8 cellular contexts compared by ENCODE assay signal in the genomic region with DNA sequence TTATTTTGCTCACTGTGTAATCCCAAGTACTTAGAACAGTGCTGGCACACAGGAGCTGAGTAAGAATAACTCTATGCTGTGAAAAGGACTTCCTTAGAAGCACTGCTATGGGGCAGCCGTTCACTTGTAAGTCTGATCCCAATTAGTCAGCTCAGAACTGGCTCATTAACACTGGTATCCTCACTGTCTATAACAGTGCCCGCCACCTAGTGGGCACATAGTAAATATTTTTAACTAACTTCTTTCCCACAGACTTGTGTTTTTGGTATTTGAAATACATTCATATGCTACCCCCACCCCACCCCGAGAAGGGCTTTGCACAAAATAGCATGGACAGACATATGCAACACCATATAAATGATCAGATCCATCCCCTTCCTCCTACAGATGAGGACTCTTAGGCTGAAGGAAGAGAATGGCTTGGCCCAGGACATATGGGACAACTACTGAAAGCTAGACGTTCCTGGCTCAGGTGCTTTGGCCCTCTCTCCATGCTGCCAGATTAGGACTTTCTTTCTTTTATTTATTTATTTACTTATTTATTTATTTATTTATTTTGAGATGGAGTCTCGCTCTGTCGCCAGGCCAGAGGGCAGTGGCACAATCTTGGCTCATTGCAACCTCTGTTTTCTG. TPM values are rescaled to one million over a fixed set of nuclear protein-coding genes. Genes with fewer than 3 reads are reported as not detected.
DNase-seq lines count a peak whose midpoint lies in the region; ATAC-seq and TF ChIP-seq lines count a peak whose summit lies in the region.

No MANE protein-coding gene starts in this region.

- TF ChIP-seq CTCF in C4-2B (conservative IDR thresholded peaks at IDR 0.05) (peak; percentile 83), fibroblast of the aortic adventitia (IDR thresholded peaks at IDR 0.05; ENCODE audit: insufficient read depth, low read length) (peak; percentile 58)

- DNase-seq in NCI-H748 (lab: John Stamatoyannopoulos, UW; ENCODE audit: unreplicated experiment) (peak; percentile 87), fibroblast of the aortic adventitia (ENCODE audit: low read depth) (peak; percentile 56), occipital lobe (lab: John Stamatoyannopoulos, UW) (peak; percentile 24), epidermal melanocyte (ENCODE audit: insufficient read length, low spot score) (no peak)
- peak; percentile 21 for DNase-seq in activated CD8-positive, alpha-beta memory T cell treated with anti-CD3 and anti-CD28 coated beads, Interleukin-2, amount 50 U/mL, for 4 hours

- H3K27ac ChIP-seq in C4-2B: no peak overlapping the region

- no peak overlapping the region for H3K4me3 ChIP-seq in fibroblast of the aortic adventitia (ENCODE audit: low read depth, low read length)

- ATAC-seq in GM18909 (IDR thresholded peaks at IDR 0.05; ENCODE audit: poor library complexity, unreplicated experiment) (peak; percentile 33), HG03378 (IDR thresholded peaks at IDR 0.05; ENCODE audit: unreplicated experiment) (peak; percentile 32)

RNA-seq across cellular contexts. Expression of a gene that starts 47.1 kb away (rescaled TPM):
- total RNA-seq in fibroblast of the aortic adventitia (ENCODE audit: low replicate concordance) (505 and 613 TPM in 2 replicates), occipital lobe (329 TPM)
